Comparison of ENCODE assay signal across 13 cellular contexts in genomic region chr7:112873831-112874553, GRCh38.
A peak's percentile ranks its signal among the peaks of the same experiment; 100 is the strongest.
DNase-seq lines count a peak whose midpoint lies in the region; ATAC-seq and TF ChIP-seq lines count a peak whose summit lies in the region.
"Had no signal": no experiment of that assay in that cellular context is flagged by ENCODE, and none has a peak within 500 bp of the region (broad histone marks: within the 10 kb centered on the region; RNA-seq: fewer than 3 reads in every experiment).

No MANE protein-coding gene starts in this region.

- intact Hi-C loops in psoas muscle (cut with DNase I) = no loop called here

- H3K27ac ChIP-seq in SK-N-SH (ENCODE audit: low read depth in 2 of 2, low read length in 1 of 2) = no peak overlapping the region
- no peak overlapping the region for H3K27ac ChIP-seq in psoas muscle
- H3K27ac ChIP-seq: SK-N-MC, skin epidermis had no signal

- no peaks in the 10 kb centered on the region for H3K9me3 ChIP-seq in SK-N-SH
- peaks cover 5% of the 10 kb centered on the region for H3K9me3 ChIP-seq in psoas muscle

- H3K4me3 ChIP-seq in SK-N-SH (ENCODE audit: low read depth in 2 of 2, low read length in 1 of 2) (no peak overlapping the region), psoas muscle (no peak overlapping the region)
- H3K4me3 ChIP-seq: SK-N-MC, skin epidermis had no signal

- ATAC-seq in GM18909 (IDR thresholded peaks at IDR 0.05; ENCODE audit: poor library complexity, unreplicated experiment) (peak; percentile 61), HG02970 (IDR thresholded peaks at IDR 0.05; ENCODE audit: low FRiP score, unreplicated experiment) (peak; percentile 44), psoas muscle (no peak)
- ATAC-seq in stimulated activated memory B cell treated with anti-CD40 and anti-IgM and Interleukin-4, amounts not matched to agents 10 μg/mL and 1 μg/mL and 100 μg/mL, for 72 hours = peak; percentile 84
- no peak for ATAC-seq in activated CD8-positive, alpha-beta memory T cell treated with anti-CD3 and anti-CD28 coated beads, Interleukin-2, amount 10 ng/mL, durations not matched to agents 7 days and 5 days

- POLR2A ChIA-PET in SK-N-SH (lab: Yijun Ruan, JAX) = no interaction called here

- H3K36me3 ChIP-seq in SK-N-SH (replicated peaks in 1 of 2; ENCODE audit: control insufficient read depth in 1 of 2, insufficient read depth in 2 of 2, low read length in 1 of 2) = peaks cover 0 to 9% of the 10 kb centered on the region in 2 experiments
- H3K36me3 ChIP-seq in psoas muscle (ENCODE audit: insufficient read depth in 1 of 2, low read depth in 1 of 2) = peaks cover 0 to 3% of the 10 kb centered on the region in 2 donors

- no peak for TF ChIP-seq RAD21 in SK-N-SH (IDR thresholded peaks at IDR 0.05; ENCODE audit: low read length)

- peaks cover 5% of the 10 kb centered on the region for H3F3A ChIP-seq in SK-N-SH (replicated peaks; ENCODE audit: insufficient read depth)

- H3K9me2 ChIP-seq in SK-N-SH = no peaks in the 10 kb centered on the region

- peaks cover 44% of the 10 kb centered on the region for H3K36me3 Mint-ChIP-seq in stimulated activated memory B cell treated with anti-CD40 and anti-IgM and Interleukin-4, amounts not matched to agents 10 μg/mL and 1 μg/mL and 100 μg/mL, for 72 hours
- H3K36me3 Mint-ChIP-seq in activated CD8-positive, alpha-beta memory T cell treated with anti-CD3 and anti-CD28 coated beads, Interleukin-2, amount 10 ng/mL, durations not matched to agents 7 days and 5 days = peaks cover 5% of the 10 kb centered on the region

- H3K9me3 Mint-ChIP-seq in stimulated activated memory B cell treated with anti-CD40 and anti-IgM and Interleukin-4, amounts not matched to agents 10 μg/mL and 1 μg/mL and 100 μg/mL, for 72 hours = peaks cover 3% of the 10 kb centered on the region
- no peaks in the 10 kb centered on the region for H3K9me3 Mint-ChIP-seq in activated CD8-positive, alpha-beta memory T cell treated with anti-CD3 and anti-CD28 coated beads, Interleukin-2, amount 10 ng/mL, durations not matched to agents 7 days and 5 days (ENCODE audit: low read depth)
- H3K9me3 Mint-ChIP-seq: CD4-positive, alpha-beta T cell had no signal

- H3K4me1 ChIP-seq in SK-N-SH (ENCODE audit: control insufficient read depth in 1 of 2, insufficient read depth in 2 of 2, low read depth in 1 of 2, low read length in 1 of 2) (peaks cover 0 to 11% of the 10 kb centered on the region in 2 experiments; a peak in 1 of 4 replicates), psoas muscle (no peaks in the 10 kb centered on the region)

- no peak overlapping the region for H3K4me2 ChIP-seq in SK-N-SH

- peak overlapping the region; percentile 20 for H3K27ac Mint-ChIP-seq in stimulated activated memory B cell treated with anti-CD40 and anti-IgM and Interleukin-4, amounts not matched to agents 10 μg/mL and 1 μg/mL and 100 μg/mL, for 72 hours
- no peak overlapping the region for H3K27ac Mint-ChIP-seq in activated CD8-positive, alpha-beta memory T cell treated with anti-CD3 and anti-CD28 coated beads, Interleukin-2, amount 10 ng/mL, durations not matched to agents 7 days and 5 days
- H3K27ac Mint-ChIP-seq: CD4-positive, alpha-beta T cell had no signal

- no peak for TF ChIP-seq CTCF in SK-N-SH (IDR thresholded peaks at IDR 0.05)
- no peak for TF ChIP-seq CTCF in psoas muscle (IDR thresholded peaks at IDR 0.05)

- CTCF ChIA-PET in SK-N-SH (lab: Yijun Ruan, JAX) = interaction anchor here (0.9 kb wide), 1 partner anchor 8 kb away, joined by 3 read pairs; no protein-coding TSS in a partner anchor
- CTCF ChIA-PET in activated CD8-positive, alpha-beta memory T cell treated with anti-CD3 and anti-CD28 coated beads, Interleukin-2, amount 10 ng/mL, durations not matched to agents 7 days and 5 days (lab: Charles Lee) = no interaction called here

- H3K79me2 ChIP-seq in SK-N-SH (ENCODE audit: insufficient read depth) = peaks cover 37% of the 10 kb centered on the region

- no peaks in the 10 kb centered on the region for H3K27me3 Mint-ChIP-seq in stimulated activated memory B cell treated with anti-CD40 and anti-IgM and Interleukin-4, amounts not matched to agents 10 μg/mL and 1 μg/mL and 100 μg/mL, for 72 hours
- H3K27me3 Mint-ChIP-seq in activated CD8-positive, alpha-beta memory T cell treated with anti-CD3 and anti-CD28 coated beads, Interleukin-2, amount 10 ng/mL, durations not matched to agents 7 days and 5 days = no peaks in the 10 kb centered on the region
- H3K27me3 Mint-ChIP-seq: CD4-positive, alpha-beta T cell had no signal

- no peak overlapping the region for H2AFZ ChIP-seq in SK-N-SH (ENCODE audit: low read depth)

- DNase-seq in NAMALWA (ENCODE audit: low spot score) (peak; percentile 35), SK-N-SH (no peak), psoas muscle (no peak)
- DNase-seq in activated CD8-positive, alpha-beta memory T cell treated with anti-CD3 and anti-CD28 coated beads, Interleukin-2, amount 10 ng/mL, durations not matched to agents 7 days and 5 days = no peak
- DNase-seq: CD4-positive, alpha-beta T cell; cortex of kidney; NCI-H1930; NK-92 treated with Interleukin-12 subunit alpha and Interleukin-12 subunit beta, amount 100 ng/mL, for 24 hours had no signal

- no peak overlapping the region for H3K9ac ChIP-seq in SK-N-SH

- no peak overlapping the region for H3K4me3 Mint-ChIP-seq in stimulated activated memory B cell treated with anti-CD40 and anti-IgM and Interleukin-4, amounts not matched to agents 10 μg/mL and 1 μg/mL and 100 μg/mL, for 72 hours
- H3K4me3 Mint-ChIP-seq in activated CD8-positive, alpha-beta memory T cell treated with anti-CD3 and anti-CD28 coated beads, Interleukin-2, amount 10 ng/mL, durations not matched to agents 7 days and 5 days = no peak overlapping the region
- H3K4me3 Mint-ChIP-seq: CD4-positive, alpha-beta T cell had no signal

- peaks cover 89% of the 10 kb centered on the region for H3K4me1 Mint-ChIP-seq in stimulated activated memory B cell treated with anti-CD40 and anti-IgM and Interleukin-4, amounts not matched to agents 10 μg/mL and 1 μg/mL and 100 μg/mL, for 72 hours
- H3K4me1 Mint-ChIP-seq in activated CD8-positive, alpha-beta memory T cell treated with anti-CD3 and anti-CD28 coated beads, Interleukin-2, amount 10 ng/mL, durations not matched to agents 7 days and 5 days = peaks cover 2% of the 10 kb centered on the region

- TF ChIP-seq EP300 in SK-N-SH (IDR thresholded peaks at IDR 0.05; ENCODE audit: borderline replicate concordance in 1 of 2, low read depth in 1 of 2, low read length in 1 of 2) = no peak

- H3K27me3 ChIP-seq in SK-N-SH (ENCODE audit: insufficient read depth) (no peaks in the 10 kb centered on the region), psoas muscle (ENCODE audit: insufficient read depth in 3 of 3, low read length in 2 of 3) (no peaks in the 10 kb centered on the region)

- WGBS in SK-N-SH (ENCODE audit: low lambda C conversion rate) = 71% methylated on average over 4 of the region's 4 CpGs
- 86 to 91% (median 89%) methylated on average over 4 of the region's 4 CpGs for WGBS in psoas muscle, 3 donors

- H4K20me1 ChIP-seq in SK-N-SH (ENCODE audit: insufficient read depth) = peaks cover 17% of the 10 kb centered on the region

TF ChIP-seq in SK-N-SH, 30 proteins besides CTCF, POLR2A, EP300 and RAD21:
- TF ChIP-seq, protein P1, sequence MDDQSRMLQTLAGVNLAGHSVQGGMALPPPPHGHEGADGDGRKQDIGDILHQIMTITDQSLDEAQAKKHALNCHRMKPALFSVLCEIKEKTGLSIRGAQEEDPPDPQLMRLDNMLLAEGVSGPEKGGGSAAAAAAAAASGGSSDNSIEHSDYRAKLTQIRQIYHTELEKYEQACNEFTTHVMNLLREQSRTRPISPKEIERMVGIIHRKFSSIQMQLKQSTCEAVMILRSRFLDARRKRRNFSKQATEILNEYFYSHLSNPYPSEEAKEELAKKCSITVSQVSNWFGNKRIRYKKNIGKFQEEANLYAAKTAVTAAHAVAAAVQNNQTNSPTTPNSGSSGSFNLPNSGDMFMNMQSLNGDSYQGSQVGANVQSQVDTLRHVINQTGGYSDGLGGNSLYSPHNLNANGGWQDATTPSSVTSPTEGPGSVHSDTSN (IDR thresholded peaks at IDR 0.05) = no peak
- TF ChIP-seq, protein P2, sequence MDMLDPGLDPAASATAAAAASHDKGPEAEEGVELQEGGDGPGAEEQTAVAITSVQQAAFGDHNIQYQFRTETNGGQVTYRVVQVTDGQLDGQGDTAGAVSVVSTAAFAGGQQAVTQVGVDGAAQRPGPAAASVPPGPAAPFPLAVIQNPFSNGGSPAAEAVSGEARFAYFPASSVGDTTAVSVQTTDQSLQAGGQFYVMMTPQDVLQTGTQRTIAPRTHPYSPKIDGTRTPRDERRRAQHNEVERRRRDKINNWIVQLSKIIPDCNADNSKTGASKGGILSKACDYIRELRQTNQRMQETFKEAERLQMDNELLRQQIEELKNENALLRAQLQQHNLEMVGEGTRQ (IDR thresholded peaks at IDR 0.05; ENCODE audit: borderline replicate concordance, low read depth, low read length) = no peak
- TF ChIP-seq JUND (IDR thresholded peaks at IDR 0.05) (no peak), SIN3A (IDR thresholded peaks at IDR 0.05; ENCODE audit: borderline replicate concordance, low read depth, low read length) (no peak), MAX (IDR thresholded peaks at IDR 0.05; ENCODE audit: low read depth) (no peak), YY1 (IDR thresholded peaks at IDR 0.05; ENCODE audit: low read depth) (no peak), TCF12 (IDR thresholded peaks at IDR 0.05) (no peak), TEAD4 (IDR thresholded peaks at IDR 0.05; ENCODE audit: borderline replicate concordance, insufficient read depth) (no peak), MEF2A (IDR thresholded peaks at IDR 0.05; ENCODE audit: borderline replicate concordance, low read depth) (no peak), IRF3 (IDR thresholded peaks at IDR 0.05; ENCODE audit: low read depth, low read length) (no peak), ELF1 (IDR thresholded peaks at IDR 0.05) (no peak)
TF ChIP-seq in SK-N-SH: peak in this region for 0.

Comparison
In these comparisons a context has a peak if more than half of its experiments do, and no peak if none do; other contexts are left out.
1. ATAC-seq: peak in GM18909 (single experiment), HG02970 (single experiment) and stimulated activated memory B cell treated with anti-CD40 and anti-IgM and Interleukin-4, amounts not matched to agents 10 μg/mL and 1 μg/mL and 100 μg/mL, for 72 hours (single experiment); none in activated CD8-positive, alpha-beta memory T cell treated with anti-CD3 and anti-CD28 coated beads, Interleukin-2, amount 10 ng/mL, durations not matched to agents 7 days and 5 days (single experiment) and psoas muscle (0 of 4).